In the genomic region with DNA sequence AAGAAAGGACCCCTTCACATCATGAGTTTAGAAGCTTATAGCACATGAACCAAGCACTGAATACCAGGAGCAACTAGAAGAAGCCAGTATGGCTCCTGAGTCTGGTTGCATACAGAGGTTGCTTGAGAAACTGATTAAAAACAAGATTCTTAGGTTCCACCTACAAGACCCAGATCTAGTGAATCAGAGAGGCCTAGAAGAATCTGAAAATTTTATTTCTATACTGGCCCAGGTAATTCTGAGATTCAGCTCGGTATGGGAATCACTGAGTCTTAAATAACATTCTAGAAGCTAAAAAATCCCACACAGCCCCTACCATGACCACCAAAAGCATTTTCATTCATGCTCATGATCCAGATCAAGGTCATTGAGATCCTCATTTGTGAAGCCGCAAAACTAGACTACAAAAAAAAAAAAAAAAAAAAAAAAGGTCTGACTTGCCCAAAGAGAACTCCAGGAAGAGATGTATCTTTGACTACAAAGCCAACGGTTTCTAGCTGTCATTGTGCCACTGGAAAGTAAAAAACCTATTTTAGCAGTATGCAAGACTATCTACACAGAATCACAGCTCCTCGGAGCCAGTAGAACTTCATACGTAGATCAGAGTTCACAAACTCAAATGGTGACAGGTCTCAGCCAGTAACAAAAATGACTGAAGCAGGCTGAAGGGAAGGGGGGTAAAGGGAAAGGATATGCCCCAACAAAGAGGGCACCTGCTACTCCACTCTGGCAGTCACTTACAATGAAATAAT, we compare ENCODE assay signal across 28 cellular contexts.
"Had no signal": no experiment of that assay in that cellular context is flagged by ENCODE, and none has a peak within 500 bp of the region (broad histone marks: within the 10 kb centered on the region; RNA-seq: fewer than 3 reads in every experiment).

No MANE protein-coding gene starts in this region.

- H3K27ac ChIP-seq: ascending aorta, breast epithelium, cardiac muscle cell, colonic mucosa, epithelial cell of prostate, esophagus squamous epithelium, gastroesophageal sphincter, WERI-Rb-1 had no signal

- H3K4me1 Mint-ChIP-seq: activated B cell treated with CpG ODN at 0.5 μM for 24 hours had no signal

- H3K4me1 ChIP-seq: ascending aorta, breast epithelium, colonic mucosa, esophagus squamous epithelium had no signal

- H3K4me3 ChIP-seq: ascending aorta, breast epithelium, cardiac muscle cell, colonic mucosa, esophagus squamous epithelium, gastroesophageal sphincter, heart right ventricle had no signal

- H3K27ac Mint-ChIP-seq: activated B cell treated with CpG ODN at 0.5 μM for 24 hours; activated CD4-positive, alpha-beta memory T cell treated with anti-CD3 and anti-CD28 coated beads, Interleukin-2, amount 10 ng/mL, durations not matched to agents 7 days and 5 days; activated CD4-positive, alpha-beta T cell treated with anti-CD3 and anti-CD28 coated beads, Interleukin-2, amount 10 ng/mL, durations not matched to agents 24 days and 14 days; activated naive CD4-positive, alpha-beta T cell treated with anti-CD3 and anti-CD28 coated beads for 36 hours; activated naive CD8-positive, alpha-beta T cell; activated T-helper 2 cell treated with anti-CD3 and anti-CD28 coated beads, Interferon-gamma antibody, Interleukin-2, Interleukin-4, amounts not matched to agents 10 μg/mL and 5 μg/mL and 100 μg/mL, durations not matched to agents 14 hours and 24 hours and 36 hours; T-helper 17 cell; T-helper 2 cell treated with Interferon-gamma antibody and Interleukin-4, amounts not matched to agents 5 μg/mL and 100 μg/mL, for 36 hours had no signal

- H3K9me3 Mint-ChIP-seq: activated CD4-positive, alpha-beta memory T cell treated with anti-CD3 and anti-CD28 coated beads, Interleukin-2, amount 10 ng/mL, durations not matched to agents 7 days and 5 days had no signal

- H3K36me3 ChIP-seq: ascending aorta, breast epithelium, cardiac muscle cell, colonic mucosa, esophagus squamous epithelium, gastroesophageal sphincter, heart right ventricle, WERI-Rb-1 had no signal

- H3K4me3 Mint-ChIP-seq: activated B cell treated with CpG ODN at 0.5 μM for 24 hours; activated CD4-positive, alpha-beta memory T cell treated with anti-CD3 and anti-CD28 coated beads, Interleukin-2, amount 10 ng/mL, durations not matched to agents 7 days and 5 days; activated CD4-positive, alpha-beta T cell treated with anti-CD3 and anti-CD28 coated beads, Interleukin-2, amount 10 ng/mL, durations not matched to agents 24 days and 14 days; activated naive CD4-positive, alpha-beta T cell treated with anti-CD3 and anti-CD28 coated beads for 36 hours; activated naive CD8-positive, alpha-beta T cell; brain; T-helper 17 cell; T-helper 2 cell treated with Interferon-gamma antibody and Interleukin-4, amounts not matched to agents 5 μg/mL and 100 μg/mL, for 36 hours had no signal

- ATAC-seq: activated CD4-positive, CD25-positive, alpha-beta regulatory T cell treated with anti-CD3 and anti-CD28 coated beads, Interleukin-2, amount 50 U/mL, for 24 hours; gastroesophageal sphincter; T-helper 17 cell had no signal

- DNase-seq: activated B cell treated with CpG ODN at 0.5 μM for 24 hours; activated CD4-positive, alpha-beta memory T cell treated with anti-CD3 and anti-CD28 coated beads, Interleukin-2, amount 10 ng/mL, durations not matched to agents 7 days and 5 days; activated CD4-positive, alpha-beta T cell treated with anti-CD3 and anti-CD28 coated beads, Interleukin-2, amount 10 ng/mL, durations not matched to agents 24 days and 14 days; activated CD8-positive, alpha-beta memory T cell treated with anti-CD3 and anti-CD28 coated beads, Interleukin-2, amount 50 U/mL, for 48 hours; activated effector memory CD4-positive, alpha-beta T cell treated with anti-CD3 and anti-CD28 coated beads, Interleukin-2, amount 50 U/mL, for 16 hours; activated naive CD4-positive, alpha-beta T cell treated with anti-CD3 and anti-CD28 coated beads for 36 hours; activated T-cell treated with anti-CD3 and anti-CD28 coated beads for 4 hours; central memory CD4-positive, alpha-beta T cell; cerebellar nuclear complex; colonic mucosa; effector CD8-positive, alpha-beta T cell; esophagus squamous epithelium; foreskin melanocyte; heart right ventricle; T-helper 1 cell; T-helper 17 cell; T1000; WERI-Rb-1 had no signal

- H3K27me3 ChIP-seq: ascending aorta, breast epithelium, cardiac muscle cell, colonic mucosa, esophagus squamous epithelium, gastroesophageal sphincter, heart right ventricle had no signal

- H3K36me3 Mint-ChIP-seq: brain had no signal
